1 cellular context compared by ENCODE assay signal in the genomic region with DNA sequence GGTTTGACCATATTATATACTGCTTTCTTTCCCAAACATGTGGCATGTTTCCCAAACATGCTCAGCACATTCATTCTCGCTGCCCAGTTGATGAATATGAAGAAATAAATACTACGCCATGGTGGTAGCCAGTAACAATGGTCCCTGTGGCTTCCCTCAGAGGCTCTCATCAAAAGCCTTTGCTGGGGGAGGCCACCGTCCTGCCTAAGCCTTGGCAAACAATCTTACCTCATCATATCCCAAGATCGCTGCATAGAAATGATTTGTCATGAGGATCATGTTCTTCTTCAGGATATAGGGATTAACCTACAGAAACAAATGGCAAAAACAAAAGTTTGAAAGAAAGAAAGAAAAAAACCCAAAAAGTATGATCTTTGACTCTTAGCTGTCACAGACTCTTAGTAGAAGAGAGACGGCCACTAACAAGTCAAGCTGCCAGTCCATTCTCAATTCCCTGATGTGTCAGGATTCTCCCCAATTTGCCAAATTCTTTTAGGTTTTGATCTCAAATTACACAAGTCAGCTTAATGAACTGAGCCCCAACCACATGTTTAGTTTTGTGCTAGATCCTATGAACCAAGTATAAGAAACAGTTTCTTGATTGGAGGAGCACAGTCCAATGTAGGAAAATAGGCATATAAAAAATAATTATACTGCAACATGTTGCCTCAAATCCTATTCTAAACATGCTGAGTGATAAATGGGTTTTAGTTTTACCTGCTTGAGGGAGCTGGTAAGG.
TF ChIP-seq lines count a peak whose summit lies in the region.

No MANE protein-coding gene starts in this region.

TF ChIP-seq in GM23338, 12 proteins besides CTCF, POLR2A, EP300 and RAD21:
- TF ChIP-seq JUNB (IDR thresholded peaks at IDR 0.05; ENCODE audit: unreplicated experiment) (no peak), CREB1 (CRISPR knock-in tag; IDR thresholded peaks at IDR 0.05; ENCODE audit: low read depth) (no peak), POLR2AphosphoS5 (IDR thresholded peaks at IDR 0.05; ENCODE audit: low read depth) (no peak), EZH2phosphoT487 (IDR thresholded peaks at IDR 0.05; ENCODE audit: unreplicated experiment) (no peak), NANOG (IDR thresholded peaks at IDR 0.05; ENCODE audit: borderline replicate concordance) (no peak), ZNF114 (CRISPR knock-in tag; IDR thresholded peaks at IDR 0.05) (no peak), ZNF331 (CRISPR knock-in tag; IDR thresholded peaks at IDR 0.05; ENCODE audit: low read depth) (no peak), STAT1 (IDR thresholded peaks at IDR 0.05; ENCODE audit: unreplicated experiment) (no peak), EZH2 (IDR thresholded peaks at IDR 0.05; ENCODE audit: low read depth, unreplicated experiment) (no peak)
- TF ChIP-seq, protein P1, sequence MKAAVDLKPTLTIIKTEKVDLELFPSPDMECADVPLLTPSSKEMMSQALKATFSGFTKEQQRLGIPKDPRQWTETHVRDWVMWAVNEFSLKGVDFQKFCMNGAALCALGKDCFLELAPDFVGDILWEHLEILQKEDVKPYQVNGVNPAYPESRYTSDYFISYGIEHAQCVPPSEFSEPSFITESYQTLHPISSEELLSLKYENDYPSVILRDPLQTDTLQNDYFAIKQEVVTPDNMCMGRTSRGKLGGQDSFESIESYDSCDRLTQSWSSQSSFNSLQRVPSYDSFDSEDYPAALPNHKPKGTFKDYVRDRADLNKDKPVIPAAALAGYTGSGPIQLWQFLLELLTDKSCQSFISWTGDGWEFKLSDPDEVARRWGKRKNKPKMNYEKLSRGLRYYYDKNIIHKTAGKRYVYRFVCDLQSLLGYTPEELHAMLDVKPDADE (IDR thresholded peaks at IDR 0.05): no peak
- TF ChIP-seq, protein P2, sequence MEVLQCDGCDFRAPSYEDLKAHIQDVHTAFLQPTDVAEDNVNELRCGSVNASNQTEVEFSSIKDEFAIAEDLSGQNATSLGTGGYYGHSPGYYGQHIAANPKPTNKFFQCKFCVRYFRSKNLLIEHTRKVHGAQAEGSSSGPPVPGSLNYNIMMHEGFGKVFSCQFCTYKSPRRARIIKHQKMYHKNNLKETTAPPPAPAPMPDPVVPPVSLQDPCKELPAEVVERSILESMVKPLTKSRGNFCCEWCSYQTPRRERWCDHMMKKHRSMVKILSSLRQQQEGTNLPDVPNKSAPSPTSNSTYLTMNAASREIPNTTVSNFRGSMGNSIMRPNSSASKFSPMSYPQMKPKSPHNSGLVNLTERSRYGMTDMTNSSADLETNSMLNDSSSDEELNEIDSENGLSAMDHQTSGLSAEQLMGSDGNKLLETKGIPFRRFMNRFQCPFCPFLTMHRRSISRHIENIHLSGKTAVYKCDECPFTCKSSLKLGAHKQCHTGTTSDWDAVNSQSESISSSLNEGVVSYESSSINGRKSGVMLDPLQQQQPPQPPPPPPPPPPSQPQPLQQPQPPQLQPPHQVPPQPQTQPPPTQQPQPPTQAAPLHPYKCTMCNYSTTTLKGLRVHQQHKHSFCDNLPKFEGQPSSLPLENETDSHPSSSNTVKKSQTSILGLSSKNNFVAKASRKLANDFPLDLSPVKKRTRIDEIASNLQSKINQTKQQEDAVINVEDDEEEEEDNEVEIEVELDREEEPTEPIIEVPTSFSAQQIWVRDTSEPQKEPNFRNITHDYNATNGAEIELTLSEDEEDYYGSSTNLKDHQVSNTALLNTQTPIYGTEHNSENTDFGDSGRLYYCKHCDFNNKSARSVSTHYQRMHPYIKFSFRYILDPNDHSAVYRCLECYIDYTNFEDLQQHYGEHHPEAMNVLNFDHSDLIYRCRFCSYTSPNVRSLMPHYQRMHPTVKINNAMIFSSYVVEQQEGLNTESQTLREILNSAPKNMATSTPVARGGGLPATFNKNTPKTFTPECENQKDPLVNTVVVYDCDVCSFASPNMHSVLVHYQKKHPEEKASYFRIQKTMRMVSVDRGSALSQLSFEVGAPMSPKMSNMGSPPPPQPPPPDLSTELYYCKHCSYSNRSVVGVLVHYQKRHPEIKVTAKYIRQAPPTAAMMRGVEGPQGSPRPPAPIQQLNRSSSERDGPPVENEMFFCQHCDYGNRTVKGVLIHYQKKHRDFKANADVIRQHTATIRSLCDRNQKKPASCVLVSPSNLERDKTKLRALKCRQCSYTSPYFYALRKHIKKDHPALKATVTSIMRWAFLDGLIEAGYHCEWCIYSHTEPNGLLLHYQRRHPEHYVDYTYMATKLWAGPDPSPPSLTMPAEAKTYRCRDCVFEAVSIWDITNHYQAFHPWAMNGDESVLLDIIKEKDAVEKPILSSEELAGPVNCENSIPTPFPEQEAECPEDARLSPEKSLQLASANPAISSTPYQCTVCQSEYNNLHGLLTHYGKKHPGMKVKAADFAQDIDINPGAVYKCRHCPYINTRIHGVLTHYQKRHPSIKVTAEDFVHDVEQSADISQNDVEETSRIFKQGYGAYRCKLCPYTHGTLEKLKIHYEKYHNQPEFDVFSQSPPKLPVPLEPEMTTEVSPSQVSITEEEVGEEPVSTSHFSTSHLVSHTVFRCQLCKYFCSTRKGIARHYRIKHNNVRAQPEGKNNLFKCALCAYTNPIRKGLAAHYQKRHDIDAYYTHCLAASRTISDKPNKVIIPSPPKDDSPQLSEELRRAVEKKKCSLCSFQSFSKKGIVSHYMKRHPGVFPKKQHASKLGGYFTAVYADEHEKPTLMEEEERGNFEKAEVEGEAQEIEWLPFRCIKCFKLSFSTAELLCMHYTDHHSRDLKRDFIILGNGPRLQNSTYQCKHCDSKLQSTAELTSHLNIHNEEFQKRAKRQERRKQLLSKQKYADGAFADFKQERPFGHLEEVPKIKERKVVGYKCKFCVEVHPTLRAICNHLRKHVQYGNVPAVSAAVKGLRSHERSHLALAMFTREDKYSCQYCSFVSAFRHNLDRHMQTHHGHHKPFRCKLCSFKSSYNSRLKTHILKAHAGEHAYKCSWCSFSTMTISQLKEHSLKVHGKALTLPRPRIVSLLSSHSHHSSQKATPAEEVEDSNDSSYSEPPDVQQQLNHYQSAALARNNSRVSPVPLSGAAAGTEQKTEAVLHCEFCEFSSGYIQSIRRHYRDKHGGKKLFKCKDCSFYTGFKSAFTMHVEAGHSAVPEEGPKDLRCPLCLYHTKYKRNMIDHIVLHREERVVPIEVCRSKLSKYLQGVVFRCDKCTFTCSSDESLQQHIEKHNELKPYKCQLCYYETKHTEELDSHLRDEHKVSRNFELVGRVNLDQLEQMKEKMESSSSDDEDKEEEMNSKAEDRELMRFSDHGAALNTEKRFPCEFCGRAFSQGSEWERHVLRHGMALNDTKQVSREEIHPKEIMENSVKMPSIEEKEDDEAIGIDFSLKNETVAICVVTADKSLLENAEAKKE (CRISPR knock-in tag; IDR thresholded peaks at IDR 0.05): no peak
- TF ChIP-seq, protein P3, sequence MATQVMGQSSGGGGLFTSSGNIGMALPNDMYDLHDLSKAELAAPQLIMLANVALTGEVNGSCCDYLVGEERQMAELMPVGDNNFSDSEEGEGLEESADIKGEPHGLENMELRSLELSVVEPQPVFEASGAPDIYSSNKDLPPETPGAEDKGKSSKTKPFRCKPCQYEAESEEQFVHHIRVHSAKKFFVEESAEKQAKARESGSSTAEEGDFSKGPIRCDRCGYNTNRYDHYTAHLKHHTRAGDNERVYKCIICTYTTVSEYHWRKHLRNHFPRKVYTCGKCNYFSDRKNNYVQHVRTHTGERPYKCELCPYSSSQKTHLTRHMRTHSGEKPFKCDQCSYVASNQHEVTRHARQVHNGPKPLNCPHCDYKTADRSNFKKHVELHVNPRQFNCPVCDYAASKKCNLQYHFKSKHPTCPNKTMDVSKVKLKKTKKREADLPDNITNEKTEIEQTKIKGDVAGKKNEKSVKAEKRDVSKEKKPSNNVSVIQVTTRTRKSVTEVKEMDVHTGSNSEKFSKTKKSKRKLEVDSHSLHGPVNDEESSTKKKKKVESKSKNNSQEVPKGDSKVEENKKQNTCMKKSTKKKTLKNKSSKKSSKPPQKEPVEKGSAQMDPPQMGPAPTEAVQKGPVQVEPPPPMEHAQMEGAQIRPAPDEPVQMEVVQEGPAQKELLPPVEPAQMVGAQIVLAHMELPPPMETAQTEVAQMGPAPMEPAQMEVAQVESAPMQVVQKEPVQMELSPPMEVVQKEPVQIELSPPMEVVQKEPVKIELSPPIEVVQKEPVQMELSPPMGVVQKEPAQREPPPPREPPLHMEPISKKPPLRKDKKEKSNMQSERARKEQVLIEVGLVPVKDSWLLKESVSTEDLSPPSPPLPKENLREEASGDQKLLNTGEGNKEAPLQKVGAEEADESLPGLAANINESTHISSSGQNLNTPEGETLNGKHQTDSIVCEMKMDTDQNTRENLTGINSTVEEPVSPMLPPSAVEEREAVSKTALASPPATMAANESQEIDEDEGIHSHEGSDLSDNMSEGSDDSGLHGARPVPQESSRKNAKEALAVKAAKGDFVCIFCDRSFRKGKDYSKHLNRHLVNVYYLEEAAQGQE (IDR thresholded peaks at IDR 0.05; ENCODE audit: unreplicated experiment): no peak
